ENCODE assay signal across 25 cellular contexts in the genomic region with DNA sequence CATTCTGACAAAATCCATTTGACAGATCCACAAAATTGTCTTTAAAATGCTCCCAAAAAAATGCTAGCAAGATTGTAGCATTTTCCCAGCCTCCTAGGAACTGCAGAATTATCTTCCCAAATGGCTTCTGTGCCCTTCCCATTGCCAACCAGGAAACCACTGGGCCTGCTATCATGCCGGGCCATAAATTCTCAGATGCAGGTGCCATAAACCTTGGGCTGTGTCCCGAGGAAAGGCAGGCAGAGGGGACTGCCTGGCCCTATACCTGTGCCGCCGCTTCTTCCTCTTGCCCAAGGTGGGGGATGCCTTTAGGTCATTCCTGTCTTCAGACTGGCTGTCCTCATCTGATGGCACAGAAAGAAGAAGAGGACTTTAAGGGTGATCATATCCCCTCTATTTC. TPM values are rescaled to one million over a fixed set of nuclear protein-coding genes. Genes with fewer than 3 reads are reported as not detected.
"Had no signal": no experiment of that assay in that cellular context is flagged by ENCODE, and none has a peak within 500 bp of the region (broad histone marks: within the 10 kb centered on the region; RNA-seq: fewer than 3 reads in every experiment).

No MANE protein-coding gene starts in this region.

- H3K4me3 Mint-ChIP-seq: activated B cell treated with CpG ODN at 0.5 μM for 24 hours; activated CD4-positive, alpha-beta T cell treated with anti-CD3 and anti-CD28 coated beads, Interleukin-2, amount 10 ng/mL, durations not matched to agents 24 days and 14 days; activated naive CD8-positive, alpha-beta T cell treated with anti-CD3 and anti-CD28 coated beads, Interleukin-2, amount 50 U/mL, for 24 hours; T-helper 17 cell had no signal

- H3K9me3 ChIP-seq: ascending aorta, body of pancreas had no signal

- H3K4me3 ChIP-seq: ascending aorta, body of pancreas, K562 had no signal

- H3K27ac ChIP-seq: ascending aorta, body of pancreas had no signal

- H3K36me3 ChIP-seq: ascending aorta had no signal

- ATAC-seq: activated naive CD4-positive, alpha-beta T cell treated with anti-CD3 and anti-CD28 coated beads, Interleukin-2, amount 50 U/mL, for 72 hours; activated naive CD8-positive, alpha-beta T cell treated with anti-CD3 and anti-CD28 coated beads, Interleukin-2, amount 50 U/mL, for 24 hours; body of pancreas; K562; T-helper 17 cell had no signal

- H3K27ac Mint-ChIP-seq: activated B cell treated with CpG ODN at 0.5 μM for 24 hours; activated CD4-positive, alpha-beta T cell treated with anti-CD3 and anti-CD28 coated beads, Interleukin-2, amount 10 ng/mL, durations not matched to agents 24 days and 14 days; activated naive CD4-positive, alpha-beta T cell treated with anti-CD3 and anti-CD28 coated beads, Interleukin-2, amount 50 U/mL, for 72 hours; activated naive CD8-positive, alpha-beta T cell treated with anti-CD3 and anti-CD28 coated beads, Interleukin-2, amount 50 U/mL, for 24 hours; activated T-helper 2 cell treated with anti-CD3 and anti-CD28 coated beads, Interferon-gamma antibody, Interleukin-2, Interleukin-4, amounts not matched to agents 10 μg/mL and 5 μg/mL and 100 μg/mL, durations not matched to agents 14 hours and 24 hours and 36 hours; T-helper 17 cell had no signal

- DNase-seq: activated B cell treated with CpG ODN at 0.5 μM for 24 hours; activated CD4-positive, alpha-beta T cell treated with anti-CD3 and anti-CD28 coated beads for 1 hour; activated CD4-positive, alpha-beta T cell treated with anti-CD3 and anti-CD28 coated beads, Interleukin-2, amount 10 ng/mL, durations not matched to agents 24 days and 14 days; activated CD4-positive, alpha-beta T cell treated with anti-CD3 and anti-CD28 coated beads, Interleukin-2, amount 50 U/mL, for 48 hours; activated gamma-delta T cell treated with Interleukin-2 at 50 U/mL for 16 hours; activated naive CD8-positive, alpha-beta T cell treated with anti-CD3 and anti-CD28 coated beads, Interleukin-2, amount 50 U/mL, for 24 hours; activated T-cell treated with anti-CD3 and anti-CD28 coated beads for 4 hours; amniotic stem cell; body of pancreas; Kasumi-1; NCI-H1105 treated with DMSO at 0.1 percent for 48 hours; NCI-H146; NCI-H187 treated with DMSO at 0.1 percent for 48 hours; NCI-H2081 treated with DMSO at 0.1 percent for 48 hours; NCI-H446; NCI-H524; SHP77 treated with DMSO at 0.1 percent for 48 hours; T-helper 17 cell; T-helper 9 cell had no signal

- H3K9me3 Mint-ChIP-seq: activated B cell treated with CpG ODN at 0.5 μM for 24 hours; activated naive CD8-positive, alpha-beta T cell treated with anti-CD3 and anti-CD28 coated beads, Interleukin-2, amount 50 U/mL, for 24 hours; activated T-helper 2 cell treated with anti-CD3 and anti-CD28 coated beads, Interferon-gamma antibody, Interleukin-2, Interleukin-4, amounts not matched to agents 10 μg/mL and 5 μg/mL and 100 μg/mL, durations not matched to agents 14 hours and 24 hours and 36 hours had no signal

RNA-seq across cellular contexts. Expression of a gene that starts 2.8 kb away (rescaled TPM):
- total RNA-seq: activated B cell treated with CpG ODN at 0.5 μM for 24 hours; activated CD4-positive, alpha-beta T cell treated with anti-CD3 and anti-CD28 coated beads, Interleukin-2, amount 10 ng/mL, durations not matched to agents 24 days and 14 days; activated CD8-positive, alpha-beta memory T cell treated with anti-CD3 and anti-CD28 coated beads for 36 hours; activated naive CD4-positive, alpha-beta T cell treated with anti-CD3 and anti-CD28 coated beads, Interleukin-2, amount 50 U/mL, for 72 hours; activated T-helper 2 cell treated with anti-CD3 and anti-CD28 coated beads, Interferon-gamma antibody, Interleukin-2, Interleukin-4, amounts not matched to agents 10 μg/mL and 5 μg/mL and 100 μg/mL, durations not matched to agents 14 hours and 24 hours and 36 hours; ascending aorta; bronchial epithelial cell; K562; T-helper 17 cell had no signal
